In genomic region chr11:47539681-47540039, GRCh38 we compare ENCODE assay signal across 12 cellular contexts. TPM values are rescaled to one million over a fixed set of nuclear protein-coding genes. Genes with fewer than 3 reads are reported as not detected.
DNase-seq lines count a peak whose midpoint lies in the region; ATAC-seq, FAIRE-seq and TF ChIP-seq lines count a peak whose summit lies in the region.
"Had no signal": no experiment of that assay in that cellular context is flagged by ENCODE, and none has a peak within 500 bp of the region (broad histone marks: within the 10 kb centered on the region; RNA-seq: fewer than 3 reads in every experiment).

No MANE protein-coding gene starts in this region.

- CTCF ChIA-PET in activated naive CD4-positive, alpha-beta T cell treated with anti-CD3 and anti-CD28 coated beads for 36 hours (lab: Charles Lee) = interaction anchor here (1.4 to 3.9 kb wide), 3 partner anchors 12 to 313 kb away, joined by 4 to 23 read pairs (median 4); partner anchors contain the start of gene CELF1
- CTCF ChIA-PET in activated CD4-positive, alpha-beta memory T cell treated with anti-CD3 and anti-CD28 coated beads for 36 hours (lab: Charles Lee) = interaction anchor here (1.1 to 4.8 kb wide), 7 partner anchors 11 to 49 kb away, joined by 3 to 29 read pairs (median 5); partner anchors contain the start of gene CELF1
- CTCF ChIA-PET in T-cell (lab: Charles Lee) = interaction anchor here in 1 of 2 donors (0.6 to 1.5 kb wide), 4 partner anchors 11 to 171 kb away, joined by 3 to 5 read pairs (median 4); no protein-coding TSS in a partner anchor

- TF ChIP-seq POLR2A in transverse colon (IDR thresholded peaks at IDR 0.05) = no peak

- peaks cover 71% of the 10 kb centered on the region for H3K4me1 Mint-ChIP-seq in activated naive CD4-positive, alpha-beta T cell treated with anti-CD3 and anti-CD28 coated beads for 36 hours (ENCODE audit: low read depth)
- H3K4me1 Mint-ChIP-seq in activated CD4-positive, alpha-beta memory T cell treated with anti-CD3 and anti-CD28 coated beads for 36 hours (ENCODE audit: low read depth) = peaks cover 70% of the 10 kb centered on the region
- H3K4me1 Mint-ChIP-seq in stimulated activated naive B cell treated with anti-CD40 and anti-IgM and Interleukin-4, amounts not matched to agents 10 μg/mL and 1 μg/mL and 100 μg/mL, for 72 hours = peaks cover 26 to 71% of the 10 kb centered on the region in 2 donors
- peaks cover 61 to 81% (median 75%) of the 10 kb centered on the region in 3 donors for H3K4me1 Mint-ChIP-seq in T-cell

- H3K9ac ChIP-seq in kidney (ENCODE audit: low read length in 2 of 2) = no peak overlapping the region

- no peak for FAIRE-seq in kidney (lab: Jason Lieb, UNC)

- no peak for DNase-seq in activated naive CD4-positive, alpha-beta T cell treated with anti-CD3 and anti-CD28 coated beads for 36 hours
- DNase-seq in activated naive CD4-positive, alpha-beta T cell treated with anti-CD3 and anti-CD28 coated beads, Interleukin-2, amount 50 U/mL, for 16 hours = no peak
- no peak for DNase-seq in activated CD4-positive, alpha-beta memory T cell treated with anti-CD3 and anti-CD28 coated beads for 36 hours
- DNase-seq in kidney (no peak), RPMI8226 (no peak), transverse colon (no peak), T-cell (no peak)
- no peak for DNase-seq in stimulated activated naive B cell treated with anti-CD40 and anti-IgM and Interleukin-4, amounts not matched to agents 10 μg/mL and 1 μg/mL and 100 μg/mL, for 72 hours
- DNase-seq: NCI-H774 had no signal

- 36 to 66% methylated on average over 2 of the region's 2 CpGs for WGBS in transverse colon (ENCODE audit: low coverage in 1 of 2), 2 donors

- no peak for TF ChIP-seq EP300 in transverse colon (IDR thresholded peaks at IDR 0.05; ENCODE audit: low read depth)

- no peak overlapping the region for H3K4me3 ChIP-seq in kidney (ENCODE audit: low read length in 2 of 2)
- H3K4me3 ChIP-seq in transverse colon = no peak overlapping the region
- H3K4me3 ChIP-seq: thoracic aorta had no signal

- H3K9me3 Mint-ChIP-seq in activated naive CD4-positive, alpha-beta T cell treated with anti-CD3 and anti-CD28 coated beads for 36 hours = no peaks in the 10 kb centered on the region
- H3K9me3 Mint-ChIP-seq in activated CD4-positive, alpha-beta memory T cell treated with anti-CD3 and anti-CD28 coated beads for 36 hours = no peaks in the 10 kb centered on the region
- no peaks in the 10 kb centered on the region for H3K9me3 Mint-ChIP-seq in stimulated activated naive B cell treated with anti-CD40 and anti-IgM and Interleukin-4, amounts not matched to agents 10 μg/mL and 1 μg/mL and 100 μg/mL, for 72 hours
- H3K9me3 Mint-ChIP-seq in T-cell = peaks cover 0 to 3% (median 0%) of the 10 kb centered on the region in 3 donors
- H3K9me3 Mint-ChIP-seq: T-helper 1 cell treated with Interleukin-12 subunit alpha and Interleukin-12 subunit beta and Interleukin-4 antibody, amounts not matched to agents 30 μg/mL and 1 μg/mL, for 36 hours had no signal

- no peaks in the 10 kb centered on the region for H3K27me3 Mint-ChIP-seq in activated naive CD4-positive, alpha-beta T cell treated with anti-CD3 and anti-CD28 coated beads for 36 hours (ENCODE audit: low read depth)
- no peaks in the 10 kb centered on the region for H3K27me3 Mint-ChIP-seq in activated CD4-positive, alpha-beta memory T cell treated with anti-CD3 and anti-CD28 coated beads for 36 hours
- H3K27me3 Mint-ChIP-seq in stimulated activated naive B cell treated with anti-CD40 and anti-IgM and Interleukin-4, amounts not matched to agents 10 μg/mL and 1 μg/mL and 100 μg/mL, for 72 hours = no peaks in the 10 kb centered on the region
- no peaks in the 10 kb centered on the region for H3K27me3 Mint-ChIP-seq in T-cell

- H3K27me3 ChIP-seq in transverse colon = no peaks in the 10 kb centered on the region

- no peak overlapping the region for H3K4me3 Mint-ChIP-seq in activated naive CD4-positive, alpha-beta T cell treated with anti-CD3 and anti-CD28 coated beads for 36 hours
- H3K4me3 Mint-ChIP-seq in activated CD4-positive, alpha-beta memory T cell treated with anti-CD3 and anti-CD28 coated beads for 36 hours = no peak overlapping the region
- H3K4me3 Mint-ChIP-seq in stimulated activated naive B cell treated with anti-CD40 and anti-IgM and Interleukin-4, amounts not matched to agents 10 μg/mL and 1 μg/mL and 100 μg/mL, for 72 hours = no peak overlapping the region
- peak overlapping the region in 1 of 3 donors; percentile 66 for H3K4me3 Mint-ChIP-seq in T-cell
- H3K4me3 Mint-ChIP-seq: T-helper 1 cell treated with Interleukin-12 subunit alpha and Interleukin-12 subunit beta and Interleukin-4 antibody, amounts not matched to agents 30 μg/mL and 1 μg/mL, for 36 hours had no signal

- TF ChIP-seq CTCF in kidney (IDR thresholded peaks at IDR 0.05; ENCODE audit: borderline replicate concordance, extremely low read depth, insufficient read depth) (no peak), transverse colon (IDR thresholded peaks at IDR 0.05) (no peak)

- H3K36me3 Mint-ChIP-seq in activated naive CD4-positive, alpha-beta T cell treated with anti-CD3 and anti-CD28 coated beads for 36 hours (ENCODE audit: low read depth) = peaks cover 15% of the 10 kb centered on the region
- peaks cover 10% of the 10 kb centered on the region for H3K36me3 Mint-ChIP-seq in activated CD4-positive, alpha-beta memory T cell treated with anti-CD3 and anti-CD28 coated beads for 36 hours
- peaks cover 13 to 19% of the 10 kb centered on the region in 2 donors for H3K36me3 Mint-ChIP-seq in stimulated activated naive B cell treated with anti-CD40 and anti-IgM and Interleukin-4, amounts not matched to agents 10 μg/mL and 1 μg/mL and 100 μg/mL, for 72 hours
- peaks cover 16% of the 10 kb centered on the region for H3K36me3 Mint-ChIP-seq in T-cell

- intact Hi-C loops in activated naive CD4-positive, alpha-beta T cell treated with anti-CD3 and anti-CD28 coated beads for 36 hours (cut with micrococcal nuclease) = loop anchor here (1.0 kb wide), 6 partner anchors 13 to 228 kb away; partner anchors contain the start of gene FNBP4
- intact Hi-C loops in activated CD4-positive, alpha-beta memory T cell treated with anti-CD3 and anti-CD28 coated beads for 36 hours (cut with micrococcal nuclease) = loop anchor here (1.0 to 2.0 kb wide), 3 partner anchors 13 to 24 kb away; no protein-coding TSS in a partner anchor
- intact Hi-C loops in kidney (cut with DNase I) (no loop called here), transverse colon (cut with DNase I; ENCODE audit: low total_unique reads) (no loop called here)

- H3K9me3 ChIP-seq in kidney (ENCODE audit: control insufficient read depth in 1 of 2, low read length in 2 of 2) (no peaks in the 10 kb centered on the region), transverse colon (no peaks in the 10 kb centered on the region)
- H3K9me3 ChIP-seq: thoracic aorta had no signal

- H3K36me3 ChIP-seq in kidney (ENCODE audit: control insufficient read depth in 1 of 2, insufficient read depth in 2 of 2, low read length in 2 of 2) (peaks cover 0 to 3% of the 10 kb centered on the region in 2 donors), transverse colon (no peaks in the 10 kb centered on the region)
- H3K36me3 ChIP-seq: thoracic aorta had no signal

- H3K27ac ChIP-seq in kidney (ENCODE audit: low read depth in 2 of 2, low read length in 2 of 2) (peak overlapping the region; percentile 32 to 35), transverse colon (no peak overlapping the region)

- in situ Hi-C loops in transverse colon (cut with MboI; ENCODE audit: low pct_ligation_motif_present in 1 of 4, low pct_unique_long_range_greater_than_20kb in 1 of 4, low sequenced_read_pairs in 3 of 4) = no loop called here

- no peak for ATAC-seq in stimulated activated naive B cell treated with anti-CD40 and anti-IgM and Interleukin-4, amounts not matched to agents 10 μg/mL and 1 μg/mL and 100 μg/mL, for 72 hours (replicated peaks)
- no peak for ATAC-seq in T-cell (replicated peaks in 1 of 4)

- peak overlapping the region; percentile 91 for H3K27ac Mint-ChIP-seq in activated naive CD4-positive, alpha-beta T cell treated with anti-CD3 and anti-CD28 coated beads for 36 hours
- peak overlapping the region; percentile 87 for H3K27ac Mint-ChIP-seq in activated CD4-positive, alpha-beta memory T cell treated with anti-CD3 and anti-CD28 coated beads for 36 hours
- H3K27ac Mint-ChIP-seq in stimulated activated naive B cell treated with anti-CD40 and anti-IgM and Interleukin-4, amounts not matched to agents 10 μg/mL and 1 μg/mL and 100 μg/mL, for 72 hours = peak overlapping the region; percentile 71
- peak overlapping the region in 1 of 2 donors; percentile 12 for H3K27ac Mint-ChIP-seq in T-cell

- POLR2A ChIA-PET in activated CD4-positive, alpha-beta memory T cell treated with anti-CD3 and anti-CD28 coated beads for 36 hours (lab: Charles Lee) = interaction anchor here (0.8 to 3.3 kb wide), 7 partner anchors 12 to 325 kb away, joined by 3 to 17 read pairs (median 3); partner anchors contain the start of genes CELF1 and DDB2
- POLR2A ChIA-PET in T-cell (lab: Charles Lee) = no interaction called here

- H3K4me1 ChIP-seq in kidney (ENCODE audit: control insufficient read depth in 1 of 2, insufficient read depth in 1 of 2, low read depth in 1 of 2, low read length in 2 of 2) (peaks cover 8 to 14% of the 10 kb centered on the region in 2 donors), transverse colon (peaks cover 17 to 74% (median 32%) of the 10 kb centered on the region in 4 donors)

RNA-seq across cellular contexts. Expression of gene CELF1, which starts 13.3 kb away (rescaled TPM):
- 100 to 1,000 TPM; 104 to 105 TPM for total RNA-seq in activated naive CD4-positive, alpha-beta T cell treated with anti-CD3 and anti-CD28 coated beads for 36 hours
- 100 to 1,000 TPM; 103 to 115 TPM for total RNA-seq in activated CD4-positive, alpha-beta memory T cell treated with anti-CD3 and anti-CD28 coated beads for 36 hours
- 115 TPM for total RNA-seq in kidney
- 30.8 TPM for polyA plus RNA-seq in kidney (ENCODE audit: insufficient read depth, low read depth, low replicate concordance)
- 100 to 1,000 TPM in 2 of 4 donors, 10 to 100 TPM in 2; 82.9 to 248 (median 96.7) TPM for total RNA-seq in transverse colon
- 100 to 1,000 TPM; 109 to 124 (median 123) TPM for total RNA-seq in T-cell

RNA-seq across cellular contexts. Expression of gene PTPMT1, which starts 25.7 kb away (rescaled TPM):
- 10 to 100 TPM; 46.9 to 49.2 TPM for total RNA-seq in activated naive CD4-positive, alpha-beta T cell treated with anti-CD3 and anti-CD28 coated beads for 36 hours
- 10 to 100 TPM; 45.7 to 47.9 TPM for total RNA-seq in activated CD4-positive, alpha-beta memory T cell treated with anti-CD3 and anti-CD28 coated beads for 36 hours
- total RNA-seq in kidney = 34.6 TPM
- polyA plus RNA-seq in kidney (ENCODE audit: insufficient read depth, low read depth, low replicate concordance) = 90.3 TPM
- total RNA-seq in transverse colon = 10 to 100 TPM; 19.1 to 79.1 (median 74.1) TPM
- total RNA-seq in T-cell = 10 to 100 TPM; 14.9 to 25.3 (median 25.0) TPM

RNA-seq across cellular contexts. Expression of gene KBTBD4, which starts 39.1 kb away (rescaled TPM):
- 10 to 100 TPM; 13.8 to 15.4 TPM for total RNA-seq in activated naive CD4-positive, alpha-beta T cell treated with anti-CD3 and anti-CD28 coated beads for 36 hours
- 10 to 100 TPM; 18.7 to 18.8 TPM for total RNA-seq in activated CD4-positive, alpha-beta memory T cell treated with anti-CD3 and anti-CD28 coated beads for 36 hours
- total RNA-seq in kidney = 20.1 TPM
- 16.7 TPM for polyA plus RNA-seq in kidney (ENCODE audit: insufficient read depth, low read depth, low replicate concordance)
- total RNA-seq in transverse colon = 10 to 100 TPM in 3 of 4 donors, 1 to 10 TPM in 1; 9.4 to 20.3 (median 16.5) TPM
- total RNA-seq in T-cell = 10 to 100 TPM; 19.1 to 23.6 (median 21.6) TPM

RNA-seq across cellular contexts. Expression of gene NDUFS3, which starts 39.2 kb away (rescaled TPM):
- 100 to 1,000 TPM; 123 to 124 TPM for total RNA-seq in activated naive CD4-positive, alpha-beta T cell treated with anti-CD3 and anti-CD28 coated beads for 36 hours
- 10 to 100 TPM; 94.0 to 94.4 TPM for total RNA-seq in activated CD4-positive, alpha-beta memory T cell treated with anti-CD3 and anti-CD28 coated beads for 36 hours
- 85.8 TPM for total RNA-seq in kidney
- 368 TPM for polyA plus RNA-seq in kidney (ENCODE audit: insufficient read depth, low read depth, low replicate concordance)
- total RNA-seq in transverse colon = 100 to 1,000 TPM in 3 of 4 donors, 10 to 100 TPM in 1; 72.6 to 256 (median 213) TPM
- 100 to 1,000 TPM in 1 of 5 donors, 10 to 100 TPM in 4; 69.1 to 105 (median 76.1) TPM for total RNA-seq in T-cell

RNA-seq across cellular contexts. Expression of gene FAM180B, which starts 46.8 kb away (rescaled TPM):
- not detected for total RNA-seq in activated naive CD4-positive, alpha-beta T cell treated with anti-CD3 and anti-CD28 coated beads for 36 hours
- not detected for total RNA-seq in activated CD4-positive, alpha-beta memory T cell treated with anti-CD3 and anti-CD28 coated beads for 36 hours
- not detected for total RNA-seq in kidney
- not detected for polyA plus RNA-seq in kidney (ENCODE audit: insufficient read depth, low read depth, low replicate concordance)
- under 1 TPM in 1 of 4 donors, not detected in 3; 0.41 TPM for total RNA-seq in transverse colon
- under 1 TPM in 3 of 5 donors, not detected in 2; 0.20 to 0.51 (median 0.28) TPM for total RNA-seq in T-cell
- total RNA-seq: dermis microvascular lymphatic vessel endothelial cell had no signal

Comparison
In these comparisons a context has a peak if more than half of its experiments do, and no peak if none do; other contexts are left out.
1. H3K27ac ChIP-seq: peak in kidney (2 of 2); none in transverse colon (0 of 4).
2. intact Hi-C loops: an anchor here in activated naive CD4-positive, alpha-beta T cell treated with anti-CD3 and anti-CD28 coated beads for 36 hours (1.0 kb wide) and activated CD4-positive, alpha-beta memory T cell treated with anti-CD3 and anti-CD28 coated beads for 36 hours (1.0 to 2.0 kb wide); none called in kidney and transverse colon.